2 cellular contexts compared by ENCODE assay signal in the genomic region with DNA sequence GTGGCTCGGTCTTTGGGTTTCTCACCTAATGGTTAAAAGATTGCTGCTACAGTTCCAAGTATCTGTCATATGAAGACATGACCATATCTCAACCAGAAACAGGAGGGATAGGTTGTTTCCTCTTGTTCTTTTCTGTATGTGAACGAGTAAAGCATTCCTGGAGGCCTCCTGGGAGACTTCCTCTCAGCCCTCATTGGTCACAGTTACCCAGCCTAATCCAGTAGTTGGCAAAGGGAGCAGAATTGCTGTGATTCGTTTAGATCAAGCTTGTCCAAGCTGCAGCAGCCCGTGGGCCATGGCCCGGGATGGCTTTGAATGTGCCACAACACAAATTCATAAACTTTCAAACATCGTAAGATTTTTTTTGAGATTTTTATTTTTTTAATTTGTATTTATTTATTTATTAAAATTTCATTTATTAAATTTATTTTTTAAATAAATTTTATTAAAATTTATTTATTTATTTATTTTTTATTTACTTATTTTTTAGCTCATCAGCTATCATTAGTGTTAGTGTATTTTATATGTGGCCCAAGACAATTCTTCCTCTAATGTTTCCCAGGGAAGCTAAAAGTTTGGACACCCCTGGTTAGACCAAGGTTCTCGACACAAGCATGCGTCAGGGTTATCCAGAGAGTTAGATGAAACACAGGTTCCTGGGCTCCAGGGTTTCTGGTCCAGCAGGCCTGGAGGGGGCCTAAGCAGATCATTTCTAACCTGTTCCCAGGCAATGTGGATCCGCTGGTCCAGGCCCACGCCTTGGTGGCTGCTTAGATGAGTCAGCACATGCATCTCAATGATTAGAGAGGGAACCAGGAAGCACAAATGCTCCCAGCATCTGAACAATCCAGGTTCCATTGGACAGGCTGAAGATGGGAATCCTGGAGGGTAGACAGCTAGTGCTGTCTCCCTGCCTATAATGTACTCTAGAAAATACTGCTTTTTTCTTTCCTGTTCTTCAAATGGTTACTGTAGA.
A peak's percentile ranks its signal among the peaks of the same experiment; 100 is the strongest.
TF ChIP-seq lines count a peak whose summit lies in the region.

No MANE protein-coding gene starts in this region.

TF ChIP-seq in A549, 52 proteins besides CTCF, POLR2A, EP300 and RAD21 (continued from another document):
- TF ChIP-seq FOSL2 (IDR thresholded peaks at IDR 0.05) (no peak), FOSL2 (CRISPR knock-in tag; IDR thresholded peaks at IDR 0.05) (peak; percentile 3; the same call in 1 of the 2 replicates), TP53 (CRISPR knock-in tag; IDR thresholded peaks at IDR 0.05) (0 out of 2 replicates have a peak, but pooled peaks have one; percentile 26)
TF ChIP-seq in A549: peak in this region for 3.

TF ChIP-seq in GM23338, 12 proteins besides CTCF, POLR2A, EP300 and RAD21 (continued from another document):
- TF ChIP-seq CREB1 (CRISPR knock-in tag; IDR thresholded peaks at IDR 0.05; ENCODE audit: low read depth) = no peak
